Comparison of ENCODE assay signal across 4 cellular contexts in the genomic region with DNA sequence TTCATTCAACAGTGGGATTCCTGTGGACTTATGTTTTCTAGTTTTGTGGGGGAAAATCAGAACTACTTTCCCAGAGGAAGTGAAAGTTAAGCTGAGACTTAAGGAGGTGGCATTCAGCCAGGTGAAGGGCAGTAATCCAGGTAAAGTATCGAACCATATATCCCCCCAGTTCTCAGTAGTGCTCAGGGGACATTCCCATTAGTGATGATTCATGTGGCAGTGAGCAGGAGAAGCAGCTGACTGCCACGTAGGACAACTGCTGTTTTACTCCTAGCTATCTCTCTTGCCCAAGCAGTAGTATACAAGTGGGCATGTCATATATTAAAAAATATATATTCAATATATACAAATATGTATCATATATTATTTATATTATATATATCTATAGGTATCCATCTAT. TPM values are rescaled to one million over a fixed set of nuclear protein-coding genes. Genes with fewer than 3 reads are reported as not detected.
"Had no signal": no experiment of that assay in that cellular context is flagged by ENCODE, and none has a peak within 500 bp of the region (broad histone marks: within the 10 kb centered on the region; RNA-seq: fewer than 3 reads in every experiment).

No MANE protein-coding gene starts in this region.

RNA-seq across cellular contexts. Expression of gene NUTM2G, which starts 13.1 kb away (rescaled TPM):
- total RNA-seq: H1, HepG2, HFFc6, HT1080 had no signal
- polyA plus RNA-seq: HepG2 had no signal
